In genomic region chr6:33579828-33580714, GRCh38 we compare ENCODE assay signal across 8 cellular contexts. TPM values are rescaled to one million over a fixed set of nuclear protein-coding genes. Genes with fewer than 3 reads are reported as not detected.
DNase-seq lines count a peak whose midpoint lies in the region; ATAC-seq, FAIRE-seq and TF ChIP-seq lines count a peak whose summit lies in the region.

BAK1 (minus strand) TSS chr6:33580276; CDS start chr6:33577604, 2,672 bp downstream.

- DNase-seq in GM12891 (ENCODE audit: insufficient read length, low spot score) (peak; percentile 94), NCI-H146 treated with DMSO at 0.1 percent for 48 hours (lab: John Stamatoyannopoulos, UW; ENCODE audit: unreplicated experiment) (peak; percentile 84), T-helper 17 cell (peak; percentile 66 to 80 (median 75)), right atrium auricular region (ENCODE audit: low spot score) (peak; percentile 94), pulmonary artery endothelial cell (ENCODE audit: low read depth, low spot score) (peak; percentile 65), uterus (peak; percentile 88 to 92)

- FAIRE-seq in GM12891 (lab: Jason Lieb, UNC) = peak; percentile 97

- peak in 1 of 2 donors; percentile 56 for TF ChIP-seq CTCF in right atrium auricular region (IDR thresholded peaks at IDR 0.05)
- peak; percentile 38 to 65 (median 49) for TF ChIP-seq CTCF in uterus (IDR thresholded peaks at IDR 0.05)

- H3K27me3 Mint-ChIP-seq in T-helper 17 cell = no peaks in the 10 kb centered on the region

- no peaks in the 10 kb centered on the region for H3K27me3 ChIP-seq in right atrium auricular region
- H3K27me3 ChIP-seq in uterus = no peaks in the 10 kb centered on the region

- H3K9me3 ChIP-seq in T-helper 17 cell (ENCODE audit: control insufficient read depth, low read length, poor library complexity, severe bottlenecking) (no peaks in the 10 kb centered on the region), right atrium auricular region (no peaks in the 10 kb centered on the region), uterus (no peaks in the 10 kb centered on the region)

- ATAC-seq in HG02852 (IDR thresholded peaks at IDR 0.05; ENCODE audit: unreplicated experiment) = peak; percentile 89
- ATAC-seq in T-helper 17 cell = peak; percentile 95

- H3K4me3 Mint-ChIP-seq in T-helper 17 cell = peak within 1 kb of the TSS; percentile 99

- TF ChIP-seq POLR2A in GM12891 (IDR thresholded peaks at IDR 0.05; ENCODE audit: low read depth, low read length) = 0 out of 2 replicates have a peak, but pooled peaks have one; percentile 24
- peak; percentile 64 to 66 for TF ChIP-seq POLR2A in uterus (IDR thresholded peaks at IDR 0.05)

- peaks cover 22% of the 10 kb centered on the region for H3K4me1 Mint-ChIP-seq in T-helper 17 cell

- intact Hi-C loops in uterus (cut with DNase I; ENCODE audit: low total_unique reads) = loop anchor here (10.0 kb wide), 3 partner anchors 55 to 575 kb away; no protein-coding TSS in a partner anchor

- H3K4me3 ChIP-seq in right atrium auricular region (peak within 1 kb of the TSS; percentile 77 to 88), uterus (peak within 1 kb of the TSS; percentile 80 to 90)

- H3K36me3 Mint-ChIP-seq in T-helper 17 cell (ENCODE audit: low read depth) = no peaks in the 10 kb centered on the region

- H3K27ac ChIP-seq in angular gyrus (ENCODE audit: low read depth, low read length) (peak within 1 kb of the TSS; percentile 76), right atrium auricular region (peak within 1 kb of the TSS; percentile 84 to 91), uterus (peak within 1 kb of the TSS; percentile 81 to 87)

- peak within 1 kb of the TSS; percentile 98 for H3K27ac Mint-ChIP-seq in T-helper 17 cell

- H3K4me1 ChIP-seq in right atrium auricular region (peaks cover 0 to 39% of the 10 kb centered on the region in 2 donors), uterus (peaks cover 5 to 11% of the 10 kb centered on the region in 2 donors)

- peaks cover 22% of the 10 kb centered on the region for H3K36me3 ChIP-seq in right atrium auricular region
- no peaks in the 10 kb centered on the region for H3K36me3 ChIP-seq in uterus

TF ChIP-seq in GM12891, 5 proteins besides CTCF, POLR2A, EP300 and RAD21:
- TF ChIP-seq PAX5 (IDR thresholded peaks at IDR 0.05; ENCODE audit: insufficient read depth, low read length, severe bottlenecking) = no peak
- TF ChIP-seq POLR2AphosphoS5 (IDR thresholded peaks at IDR 0.05; ENCODE audit: low read depth, low read length) = 0 out of 2 replicates have a peak, but pooled peaks have one; percentile 47

RNA-seq across cellular contexts. Expression of gene BAK1, which starts in this region (rescaled TPM):
- polyA plus RNA-seq in GM12891 (2012; ENCODE audit: low read depth, missing spikeins) = 25.7 TPM
- total RNA-seq in T-helper 17 cell (10 to 100 TPM; 27.7 to 34.6 TPM), right atrium auricular region (1 to 10 TPM; 6.5 to 8.6 TPM), pulmonary artery endothelial cell (21.9 and 22.9 TPM in 2 replicates), uterus (10 to 100 TPM in 2 of 4 donors, 1 to 10 TPM in 1, under 1 TPM in 1; 0.88 to 15.3 (median 6.1) TPM)

Comparison
In these comparisons a context has a peak if more than half of its experiments do, and no peak if none do; other contexts are left out.
1. Peak in every context shown above with its lines: DNase-seq, ATAC-seq, H3K4me3 ChIP-seq and H3K27ac ChIP-seq.